Comparison of ENCODE assay signal across 5 cellular contexts in the genomic region with DNA sequence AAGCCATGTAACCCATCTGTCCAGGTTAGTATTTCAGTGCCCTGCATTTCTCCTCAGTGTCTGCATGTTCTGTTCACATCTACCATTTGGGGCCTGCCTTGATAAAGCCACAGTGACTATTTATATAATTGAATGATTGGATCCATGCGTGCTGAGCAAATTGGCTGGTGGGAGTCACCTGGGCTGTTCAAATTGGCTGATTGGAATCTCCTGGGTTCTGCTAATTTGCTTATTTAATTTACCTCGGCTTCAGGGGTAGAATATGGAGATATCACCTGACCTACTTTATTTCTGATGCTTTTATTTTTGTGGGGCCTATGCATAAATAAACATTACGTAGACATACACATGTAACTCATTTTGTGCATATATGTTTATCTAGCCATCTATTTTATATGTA.
"Had no signal": no experiment of that assay in that cellular context is flagged by ENCODE, and none has a peak within 500 bp of the region (broad histone marks: within the 10 kb centered on the region; RNA-seq: fewer than 3 reads in every experiment).

No MANE protein-coding gene starts in this region.

- ATAC-seq: HCT116, HepG2 had no signal

- DNase-seq: GOT3, H7, HFFc6 had no signal
